Comparison of ENCODE assay signal across 20 cellular contexts in the genomic region with DNA sequence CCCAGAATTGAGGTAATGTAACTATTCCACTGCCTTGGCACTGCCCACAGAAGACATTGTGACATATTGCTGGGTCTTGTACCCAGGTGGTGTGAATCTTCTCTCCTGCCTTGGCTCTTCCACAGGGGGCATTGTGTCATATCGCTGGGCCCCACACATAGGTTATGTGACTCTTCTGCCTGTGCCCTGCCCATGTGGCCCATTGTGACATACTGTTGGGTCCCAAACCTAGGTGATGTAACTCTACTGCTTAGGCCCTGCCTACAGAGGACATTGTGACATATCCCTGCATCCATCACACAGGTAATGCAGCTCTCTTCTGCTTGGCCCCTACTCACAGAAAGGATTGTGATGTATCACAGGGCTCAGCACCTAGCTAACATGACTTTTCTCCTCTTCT. TPM values are rescaled to one million over a fixed set of nuclear protein-coding genes. Genes with fewer than 3 reads are reported as not detected.
A peak's percentile ranks its signal among the peaks of the same experiment; 100 is the strongest.
DNase-seq lines count a peak whose midpoint lies in the region; ATAC-seq, FAIRE-seq and TF ChIP-seq lines count a peak whose summit lies in the region.
"Had no signal": no experiment of that assay in that cellular context is flagged by ENCODE, and none has a peak within 500 bp of the region (broad histone marks: within the 10 kb centered on the region; RNA-seq: fewer than 3 reads in every experiment).

No MANE protein-coding gene starts in this region.

- CTCF ChIA-PET in HepG2 (lab: Yijun Ruan, JAX; ENCODE audit: low intra/inter-chr PET ratio, low total read pairs) = no interaction called here

- peaks cover 43% of the 10 kb centered on the region for H3K36me3 Mint-ChIP-seq in activated naive CD4-positive, alpha-beta T cell treated with anti-CD3 and anti-CD28 coated beads, Interleukin-2, amount 50 U/mL, for 24 hours
- H3K36me3 Mint-ChIP-seq in progenitor cell of endocrine pancreas (ENCODE audit: insufficient read depth) = peaks cover 61% of the 10 kb centered on the region

- H3K4me2 ChIP-seq in HepG2 (ENCODE audit: low read depth, low read length) = no peak overlapping the region
- H3K4me2 ChIP-seq: A549, GM23338 had no signal

- TF ChIP-seq POLR2A in HepG2 (IDR thresholded peaks at IDR 0.05; ENCODE audit: insufficient read depth in 1 of 2, low read depth in 2 of 2, low read length in 2 of 2) = no peak

- no peak for DNase-seq in activated naive CD4-positive, alpha-beta T cell treated with Interleukin-2 at 50 U/mL for 16 hours
- DNase-seq in HepG2 (ENCODE audit: low spot score) (no peak), progenitor cell of endocrine pancreas (ENCODE audit: low spot score, unreplicated experiment) (no peak), activated T-cell treated with anti-CD3 and anti-CD28 coated beads for 4 hours (no peak), kidney tubule cell (ENCODE audit: low spot score) (no peak)
- DNase-seq: AML-193; Caco-2; CD4-positive, alpha-beta T cell; H7; HFFc6 had no signal

- H3K4me3 ChIP-seq in HepG2 (replicated peaks in 1 of 3; ENCODE audit: insufficient read depth in 1 of 3, low read depth in 2 of 3, low read length in 3 of 3) = no peak overlapping the region
- H3K4me3 ChIP-seq: A549, GM23338 had no signal

- no peaks in the 10 kb centered on the region for H3K27me3 ChIP-seq in HepG2 (ENCODE audit: control insufficient read depth in 1 of 2, insufficient read depth in 2 of 2, low read length in 2 of 2)

- ATAC-seq in HepG2 (no peak), GM19452 (IDR thresholded peaks at IDR 0.05; ENCODE audit: unreplicated experiment) (no peak)
- ATAC-seq: A549, GM23338, HCT116 had no signal

- no peak overlapping the region for H3K27ac ChIP-seq in HepG2 (ENCODE audit: extremely low read length, insufficient read depth, low read length)
- H3K27ac ChIP-seq: 22Rv1, A549, C4-2B had no signal

- no peaks in the 10 kb centered on the region for H4K20me1 ChIP-seq in HepG2 (ENCODE audit: insufficient read depth, low read length)

- no peak for FAIRE-seq in HepG2 (lab: Jason Lieb, UNC)
- FAIRE-seq: A549, D721Med, G401.6, GM12891 had no signal

- H3K27ac Mint-ChIP-seq in activated naive CD4-positive, alpha-beta T cell treated with anti-CD3 and anti-CD28 coated beads, Interleukin-2, amount 50 U/mL, for 24 hours = peak overlapping the region; percentile 5
- H3K27ac Mint-ChIP-seq in progenitor cell of endocrine pancreas = peak overlapping the region; percentile 8
- H3K27ac Mint-ChIP-seq: CD4-positive, alpha-beta T cell; GM23338; HFFc6 had no signal

- intact Hi-C loops in HepG2 (cut with micrococcal nuclease; ENCODE audit: unreplicated experiment) = no loop called here

- H3K4me1 Mint-ChIP-seq in activated naive CD4-positive, alpha-beta T cell treated with anti-CD3 and anti-CD28 coated beads, Interleukin-2, amount 50 U/mL, for 24 hours = peaks cover 10% of the 10 kb centered on the region
- peaks cover 3% of the 10 kb centered on the region for H3K4me1 Mint-ChIP-seq in progenitor cell of endocrine pancreas (ENCODE audit: low read depth)
- H3K4me1 Mint-ChIP-seq: GM23338 had no signal

- TF ChIP-seq CTCF in HepG2 (CRISPR knock-in tag; IDR thresholded peaks at IDR 0.05) = no peak
- TF ChIP-seq CTCF in progenitor cell of endocrine pancreas (IDR thresholded peaks at IDR 0.05; ENCODE audit: unreplicated experiment) = no peak

- no CpG with 5 or more reads among the region's 1 CpG for WGBS in HepG2 (ENCODE audit: low lambda C conversion rate)

- no peaks in the 10 kb centered on the region for H3K9me3 ChIP-seq in HepG2 (ENCODE audit: low read length)
- H3K9me3 ChIP-seq: Caco-2 had no signal

- no peak for TF ChIP-seq RAD21 in HepG2 (CRISPR knock-in tag; IDR thresholded peaks at IDR 0.05)

- H3K27me3 Mint-ChIP-seq in activated naive CD4-positive, alpha-beta T cell treated with anti-CD3 and anti-CD28 coated beads, Interleukin-2, amount 50 U/mL, for 24 hours = no peaks in the 10 kb centered on the region
- H3K27me3 Mint-ChIP-seq in progenitor cell of endocrine pancreas = no peaks in the 10 kb centered on the region
- H3K27me3 Mint-ChIP-seq: CD4-positive, alpha-beta T cell had no signal

- no peak overlapping the region for H2AFZ ChIP-seq in HepG2 (ENCODE audit: low read length)
- H2AFZ ChIP-seq: GM23338 had no signal

- in situ Hi-C loops in HepG2 (cut with HindIII; ENCODE audit: extremely low pct_ligation_motif_present, low pct_unique_long_range_greater_than_20kb) = loop anchor here (25.0 kb wide), 1 partner anchor 787 kb away; a partner anchor contains a TSS

- H3K9me3 Mint-ChIP-seq in activated naive CD4-positive, alpha-beta T cell treated with anti-CD3 and anti-CD28 coated beads, Interleukin-2, amount 50 U/mL, for 24 hours = no peaks in the 10 kb centered on the region
- no peaks in the 10 kb centered on the region for H3K9me3 Mint-ChIP-seq in progenitor cell of endocrine pancreas (ENCODE audit: low read depth)
- H3K9me3 Mint-ChIP-seq: CD4-positive, alpha-beta T cell; GM23338; HFFc6 had no signal

- no peak overlapping the region for H3K9ac ChIP-seq in HepG2 (ENCODE audit: insufficient read depth, low read depth, low read length)

- H3K4me1 ChIP-seq in HepG2 (ENCODE audit: insufficient read depth, low read length) = peaks cover 8% of the 10 kb centered on the region
- H3K4me1 ChIP-seq: Caco-2 had no signal

- no TSS peak for BruUV-seq in HepG2 (replicated peaks; lab: Mats Ljungman, UMichigan)

- no peak overlapping the region for H3K4me3 Mint-ChIP-seq in activated naive CD4-positive, alpha-beta T cell treated with anti-CD3 and anti-CD28 coated beads, Interleukin-2, amount 50 U/mL, for 24 hours
- no peak overlapping the region for H3K4me3 Mint-ChIP-seq in progenitor cell of endocrine pancreas (ENCODE audit: low read depth)
- H3K4me3 Mint-ChIP-seq: CD4-positive, alpha-beta T cell; GM23338; HFFc6 had no signal

- H3K36me3 ChIP-seq in HepG2 (replicated peaks in 1 of 2; ENCODE audit: control insufficient read depth in 1 of 2, insufficient read depth in 2 of 2, low read length in 2 of 2) = peaks cover 25 to 65% of the 10 kb centered on the region in 2 experiments; a peak in 4 of 5 replicates

- POLR2A ChIA-PET in HepG2 (lab: Yijun Ruan, JAX) = no interaction called here

- H3K79me2 ChIP-seq in HepG2 (ENCODE audit: insufficient read depth, low read length) = no peaks in the 10 kb centered on the region

- TF ChIP-seq EP300 in HepG2 (IDR thresholded peaks at IDR 0.05; ENCODE audit: low read depth in 2 of 2, low read length in 2 of 2) (no peak), HepG2 (CRISPR knock-in tag; IDR thresholded peaks at IDR 0.05; ENCODE audit: borderline replicate concordance) (no peak)

TF ChIP-seq in HepG2, 621 proteins besides CTCF, POLR2A, EP300 and RAD21:
- TF ChIP-seq PTBP1 (IDR thresholded peaks at IDR 0.05; ENCODE audit: low read depth, low read length, poor library complexity, severe bottlenecking) (no peak), CEBPB (IDR thresholded peaks at IDR 0.05; ENCODE audit: borderline replicate concordance, low read depth, low read length) (peak; percentile 26)

RNA-seq across cellular contexts. Expression of a gene that starts 37.5 kb away (rescaled TPM):
- 4.6 and 5.6 TPM in 2 replicates for total RNA-seq in HepG2 (2016; rRNA removed; fragmentation: Illumina TruSeq; extraction: Trizol)
- total RNA-seq in HepG2 (2016; cell fraction: cytosol; rRNA removed; fragmentation: Illumina TruSeq; extraction: Trizol; ENCODE audit: low read depth) = 2.2 and 2.3 TPM in 2 replicates
- total RNA-seq in HepG2 (2016; cell fraction: insoluble cytoplasmic fraction; rRNA removed; fragmentation: Illumina TruSeq; extraction: Trizol) = 4.0 and 5.4 TPM in 2 replicates
- 1.9 and 2.5 TPM in 2 replicates for total RNA-seq in HepG2 (2016; cell fraction: membrane; rRNA removed; fragmentation: Illumina TruSeq; extraction: Trizol)
- total RNA-seq in HepG2 (2016; cell fraction: nucleus; rRNA removed; fragmentation: Illumina TruSeq; extraction: Trizol) = 9.6 and 9.7 TPM in 2 replicates
- 2.6 TPM in 2 replicates for polyA plus RNA-seq in HepG2 (2011; rRNA removed)
- 0.68 and 1.6 TPM in 2 replicates for polyA plus RNA-seq in HepG2 (2011; cell fraction: cytosol; rRNA removed)
- polyA plus RNA-seq in HepG2 (2011; cell fraction: nucleus; rRNA removed) = 1.6 and 2.1 TPM in 2 replicates
- 3.7 and 4.1 TPM in 2 replicates for polyA plus RNA-seq in HepG2 (2012)
- 0.17 and 0.38 TPM in 2 replicates for polyA plus RNA-seq in HepG2 (2016; cell fraction: cytosol; fragmentation: Illumina TruSeq; extraction: Trizol; ENCODE audit: low read depth)
- 6.1 and 6.6 TPM in 2 replicates for polyA plus RNA-seq in HepG2 (2016; cell fraction: insoluble cytoplasmic fraction; fragmentation: Illumina TruSeq; extraction: Trizol; ENCODE audit: low read depth)
- 0.87 and 0.90 TPM in 2 replicates for polyA plus RNA-seq in HepG2 (2016; cell fraction: membrane; fragmentation: Illumina TruSeq; extraction: Trizol; ENCODE audit: low read depth)
- 7.1 and 7.5 TPM in 2 replicates for polyA plus RNA-seq in HepG2 (2016; cell fraction: nucleus; fragmentation: Illumina TruSeq; extraction: Trizol; ENCODE audit: insufficient read depth, low read depth)
- polyA minus RNA-seq in HepG2 (2011; rRNA and poly(A)+ RNA removed; ENCODE audit: low replicate concordance) = 1.0 and 11.6 TPM in 2 replicates
- polyA minus RNA-seq in HepG2 (2011; cell fraction: cytosol; rRNA and poly(A)+ RNA removed) = 2.7 and 3.7 TPM in 2 replicates
- 13.6 and 18.0 TPM in 2 replicates for polyA minus RNA-seq in HepG2 (2011; cell fraction: nucleus; rRNA and poly(A)+ RNA removed)
- total RNA-seq in progenitor cell of endocrine pancreas = 42.3 and 44.0 TPM in 2 replicates
